In genomic region chr15:79133309-79133708, GRCh38 we compare ENCODE assay signal across 9 cellular contexts. TPM values are rescaled to one million over a fixed set of nuclear protein-coding genes. Genes with fewer than 3 reads are reported as not detected.
"Had no signal": no experiment of that assay in that cellular context is flagged by ENCODE, and none has a peak within 500 bp of the region (broad histone marks: within the 10 kb centered on the region; RNA-seq: fewer than 3 reads in every experiment).

No MANE protein-coding gene starts in this region.

- FAIRE-seq: H1, H54 had no signal

- H2AFZ ChIP-seq: GM23248, GM23338 had no signal

- ATAC-seq: GM23338, HCT116 had no signal

- DNase-seq: GOT3, H7, H9 had no signal

- H3K36me3 ChIP-seq: HAP-1 had no signal

- H3K4me3 ChIP-seq: GM23248, GM23338, HAP-1 had no signal

- H3K9ac ChIP-seq: GM23248 had no signal

- H3K4me2 ChIP-seq: GM23338 had no signal

- H3K9me3 ChIP-seq: HAP-1 had no signal

- H3K27ac ChIP-seq: GM23248 had no signal

RNA-seq across cellular contexts. Expression of gene RASGRF1, which starts 42.7 kb away (rescaled TPM):
- total RNA-seq: GM23248 had no signal
- polyA plus RNA-seq: GM23248 had no signal
